Comparison of ENCODE assay signal across 2 cellular contexts in genomic region chr20:31831211-31831610, GRCh38.
TF ChIP-seq lines count a peak whose summit lies in the region.

No MANE protein-coding gene starts in this region.

TF ChIP-seq in A549, 52 proteins besides CTCF, POLR2A, EP300 and RAD21:
- TF ChIP-seq FOXS1 (CRISPR knock-in tag; IDR thresholded peaks at IDR 0.05) (no peak), FOSL2 (IDR thresholded peaks at IDR 0.05) (no peak), FOSL2 (CRISPR knock-in tag; IDR thresholded peaks at IDR 0.05) (no peak), KDM1A (IDR thresholded peaks at IDR 0.05; ENCODE audit: low read depth) (peak; percentile 57; the same call in 1 of the 2 replicates), HDAC2 (IDR thresholded peaks at IDR 0.05) (no peak), ESRRA (IDR thresholded peaks at IDR 0.05; ENCODE audit: borderline replicate concordance, low read length) (no peak), HOXA7 (CRISPR knock-in tag; IDR thresholded peaks at IDR 0.05) (no peak), BHLHE40 (IDR thresholded peaks at IDR 0.05; ENCODE audit: low read depth, low read length) (no peak), NFE2L2 (conservative IDR thresholded peaks at IDR 0.05; ENCODE audit: low read length) (no peak)
TF ChIP-seq in A549: peak in this region for 1.

TF ChIP-seq in H1, 55 proteins besides CTCF, POLR2A, EP300 and RAD21:
- TF ChIP-seq CEBPB (IDR thresholded peaks at IDR 0.05; ENCODE audit: low read depth, low read length): no peak
- no peak for TF ChIP-seq TEAD4 (IDR thresholded peaks at IDR 0.05; ENCODE audit: low read depth, low read length)
- peak; percentile 95; the same call in 1 of the 2 replicates for TF ChIP-seq KDM1A (IDR thresholded peaks at IDR 0.05; ENCODE audit: borderline replicate concordance, low read length)
